9 cellular contexts compared by ENCODE assay signal in the genomic region with DNA sequence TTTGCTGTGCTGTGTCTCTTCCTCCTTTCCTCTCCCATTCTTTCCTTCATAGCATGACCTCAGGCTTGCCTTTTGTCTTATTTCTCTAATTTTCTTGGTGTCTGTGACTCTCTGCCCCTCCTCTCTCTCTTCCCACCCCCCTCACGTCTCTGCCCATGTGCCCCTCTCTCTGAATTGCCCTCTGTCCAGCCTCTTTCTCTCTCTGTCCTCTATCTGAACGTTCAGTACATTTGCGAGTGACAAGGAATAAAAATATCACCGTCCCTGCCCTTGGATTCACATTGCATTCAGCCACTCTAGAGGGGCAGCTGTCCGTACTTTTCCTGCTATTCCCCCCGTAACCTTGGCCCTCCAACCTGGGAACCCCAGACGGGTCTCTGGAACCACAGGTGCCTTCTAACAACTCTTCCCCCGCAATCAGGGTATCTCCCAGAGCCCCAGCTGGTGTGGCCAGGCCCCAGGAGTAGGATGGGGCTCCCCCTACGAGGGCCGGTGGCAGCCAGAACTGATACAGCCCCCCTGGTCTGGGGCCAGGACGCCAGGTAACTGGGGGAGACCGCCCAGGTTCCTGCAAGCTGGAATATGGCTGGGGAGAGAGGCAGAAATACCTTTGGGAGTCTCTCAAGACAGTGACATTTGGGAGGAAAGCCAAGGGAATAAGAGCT. TPM values are rescaled to one million over a fixed set of nuclear protein-coding genes. Genes with fewer than 3 reads are reported as not detected.
DNase-seq lines count a peak whose midpoint lies in the region; ATAC-seq and TF ChIP-seq lines count a peak whose summit lies in the region.
"Had no signal": no experiment of that assay in that cellular context is flagged by ENCODE, and none has a peak within 500 bp of the region (broad histone marks: within the 10 kb centered on the region; RNA-seq: fewer than 3 reads in every experiment).

No MANE protein-coding gene starts in this region.

- DNase-seq in HFFc6 (no peak), NCI-H187 (lab: John Stamatoyannopoulos, UW) (no peak), COLO668 (lab: John Stamatoyannopoulos, UW; ENCODE audit: unreplicated experiment) (no peak)
- DNase-seq in activated naive CD8-positive, alpha-beta T cell treated with anti-CD3 and anti-CD28 coated beads, Interleukin-2, amount 10 ng/mL, durations not matched to agents 7 days and 5 days, result no peak
- DNase-seq: foreskin melanocyte, OCI-M1 had no signal

- H3K36me3 Mint-ChIP-seq in HFFc6 (ENCODE audit: low read depth), result peaks cover 23% of the 10 kb centered on the region
- H3K36me3 Mint-ChIP-seq in activated naive CD8-positive, alpha-beta T cell treated with anti-CD3 and anti-CD28 coated beads, Interleukin-2, amount 10 ng/mL, durations not matched to agents 7 days and 5 days, result peaks cover 19% of the 10 kb centered on the region
- H3K36me3 Mint-ChIP-seq in stimulated activated memory B cell treated with anti-CD40 and anti-IgM and Interleukin-4, amounts not matched to agents 10 μg/mL and 1 μg/mL and 100 μg/mL, for 72 hours, result peaks cover 44% of the 10 kb centered on the region

- H3K9me3 ChIP-seq in iPS-18c (ENCODE audit: control insufficient read depth, insufficient read depth, low read length), result no peaks in the 10 kb centered on the region

- no peak for ATAC-seq in activated naive CD8-positive, alpha-beta T cell treated with anti-CD3 and anti-CD28 coated beads, Interleukin-2, amount 10 ng/mL, durations not matched to agents 7 days and 5 days (ENCODE audit: low read depth)
- no peak for ATAC-seq in stimulated activated memory B cell treated with anti-CD40 and anti-IgM and Interleukin-4, amounts not matched to agents 10 μg/mL and 1 μg/mL and 100 μg/mL, for 72 hours
- ATAC-seq in HG02678 (IDR thresholded peaks at IDR 0.05; ENCODE audit: unreplicated experiment), result no peak

- peak overlapping the region; percentile 77 for H3K4me3 ChIP-seq in iPS-18c (ENCODE audit: insufficient read depth, low read depth, low read length)

- H3K27ac Mint-ChIP-seq in HFFc6, result peak overlapping the region; percentile 26; the same call in 1 of the 2 replicates
- H3K27ac Mint-ChIP-seq in activated naive CD8-positive, alpha-beta T cell treated with anti-CD3 and anti-CD28 coated beads, Interleukin-2, amount 10 ng/mL, durations not matched to agents 7 days and 5 days, result peak overlapping the region; percentile 67
- H3K27ac Mint-ChIP-seq in stimulated activated memory B cell treated with anti-CD40 and anti-IgM and Interleukin-4, amounts not matched to agents 10 μg/mL and 1 μg/mL and 100 μg/mL, for 72 hours, result peak overlapping the region; percentile 85

- peak overlapping the region; percentile 88 for H3K4me3 Mint-ChIP-seq in HFFc6
- H3K4me3 Mint-ChIP-seq in activated naive CD8-positive, alpha-beta T cell treated with anti-CD3 and anti-CD28 coated beads, Interleukin-2, amount 10 ng/mL, durations not matched to agents 7 days and 5 days, result peak overlapping the region; percentile 89
- H3K4me3 Mint-ChIP-seq in stimulated activated memory B cell treated with anti-CD40 and anti-IgM and Interleukin-4, amounts not matched to agents 10 μg/mL and 1 μg/mL and 100 μg/mL, for 72 hours, result peak overlapping the region; percentile 97

- POLR2A ChIA-PET in activated naive CD8-positive, alpha-beta T cell treated with anti-CD3 and anti-CD28 coated beads, Interleukin-2, amount 10 ng/mL, durations not matched to agents 7 days and 5 days (lab: Charles Lee), result no interaction called here

- TF ChIP-seq CTCF in HFFc6 (IDR thresholded peaks at IDR 0.05), result no peak

- no peaks in the 10 kb centered on the region for H3K27me3 Mint-ChIP-seq in HFFc6 (ENCODE audit: insufficient read depth)
- H3K27me3 Mint-ChIP-seq in activated naive CD8-positive, alpha-beta T cell treated with anti-CD3 and anti-CD28 coated beads, Interleukin-2, amount 10 ng/mL, durations not matched to agents 7 days and 5 days, result no peaks in the 10 kb centered on the region
- peaks cover 10% of the 10 kb centered on the region for H3K27me3 Mint-ChIP-seq in stimulated activated memory B cell treated with anti-CD40 and anti-IgM and Interleukin-4, amounts not matched to agents 10 μg/mL and 1 μg/mL and 100 μg/mL, for 72 hours

- H3K4me1 Mint-ChIP-seq in HFFc6 (ENCODE audit: low read depth), result peaks cover 23% of the 10 kb centered on the region
- H3K4me1 Mint-ChIP-seq in activated naive CD8-positive, alpha-beta T cell treated with anti-CD3 and anti-CD28 coated beads, Interleukin-2, amount 10 ng/mL, durations not matched to agents 7 days and 5 days, result peaks cover 14% of the 10 kb centered on the region
- H3K4me1 Mint-ChIP-seq in stimulated activated memory B cell treated with anti-CD40 and anti-IgM and Interleukin-4, amounts not matched to agents 10 μg/mL and 1 μg/mL and 100 μg/mL, for 72 hours, result peaks cover 34% of the 10 kb centered on the region

- H3K9me3 Mint-ChIP-seq in HFFc6, result no peaks in the 10 kb centered on the region
- H3K9me3 Mint-ChIP-seq in activated naive CD8-positive, alpha-beta T cell treated with anti-CD3 and anti-CD28 coated beads, Interleukin-2, amount 10 ng/mL, durations not matched to agents 7 days and 5 days, result no peaks in the 10 kb centered on the region
- H3K9me3 Mint-ChIP-seq in stimulated activated memory B cell treated with anti-CD40 and anti-IgM and Interleukin-4, amounts not matched to agents 10 μg/mL and 1 μg/mL and 100 μg/mL, for 72 hours, result no peaks in the 10 kb centered on the region

RNA-seq across cellular contexts. Expression of a gene that starts 1.8 kb away (rescaled TPM):
- total RNA-seq in HFFc6 (2021; fragmentation: NEBNext Ultra II Directional; extraction: Animal tissue kit (Norgen Biotek cat#: 25700)), result 100 to 1,000 TPM; 174 to 200 (median 178) TPM
- total RNA-seq in activated naive CD8-positive, alpha-beta T cell treated with anti-CD3 and anti-CD28 coated beads, Interleukin-2, amount 10 ng/mL, durations not matched to agents 7 days and 5 days, result 10 to 100 TPM; 35.5 to 37.3 TPM

RNA-seq across cellular contexts. Expression of a gene that starts 2.2 kb away (rescaled TPM):
- 1 to 10 TPM in 4 of 6 experiments, under 1 TPM in 2; 0.66 to 1.5 (median 1.0) TPM for total RNA-seq in HFFc6 (2021; fragmentation: NEBNext Ultra II Directional; extraction: Animal tissue kit (Norgen Biotek cat#: 25700))
- under 1 TPM; 0.42 to 0.54 TPM for total RNA-seq in activated naive CD8-positive, alpha-beta T cell treated with anti-CD3 and anti-CD28 coated beads, Interleukin-2, amount 10 ng/mL, durations not matched to agents 7 days and 5 days

RNA-seq across cellular contexts. Expression of a gene that starts 12.1 kb away (rescaled TPM):
- total RNA-seq in HFFc6 (2021; fragmentation: NEBNext Ultra II Directional; extraction: Animal tissue kit (Norgen Biotek cat#: 25700)), result 10 to 100 TPM; 48.9 to 60.8 (median 54.1) TPM
- total RNA-seq in activated naive CD8-positive, alpha-beta T cell treated with anti-CD3 and anti-CD28 coated beads, Interleukin-2, amount 10 ng/mL, durations not matched to agents 7 days and 5 days, result 10 to 100 TPM; 62.0 to 67.7 TPM

RNA-seq across cellular contexts. Expression of a gene that starts 31.9 kb away (rescaled TPM):
- total RNA-seq in HFFc6 (2021; fragmentation: NEBNext Ultra II Directional; extraction: Animal tissue kit (Norgen Biotek cat#: 25700)), result 10 to 100 TPM; 59.4 to 76.9 (median 65.6) TPM
- 10 to 100 TPM; 47.1 to 51.9 TPM for total RNA-seq in activated naive CD8-positive, alpha-beta T cell treated with anti-CD3 and anti-CD28 coated beads, Interleukin-2, amount 10 ng/mL, durations not matched to agents 7 days and 5 days

RNA-seq across cellular contexts. Expression of a gene that starts 35.7 kb away (rescaled TPM):
- total RNA-seq in HFFc6 (2021; fragmentation: NEBNext Ultra II Directional; extraction: Animal tissue kit (Norgen Biotek cat#: 25700)), result under 1 TPM in 1 of 6 experiments, not detected in 5; 0.12 TPM
- 1 to 10 TPM in 1 of 2 experiments, under 1 TPM in 1; 0.85 to 1.4 TPM for total RNA-seq in activated naive CD8-positive, alpha-beta T cell treated with anti-CD3 and anti-CD28 coated beads, Interleukin-2, amount 10 ng/mL, durations not matched to agents 7 days and 5 days

Comparison
In these comparisons a context has a peak if more than half of its experiments do, and no peak if none do; other contexts are left out.
1. H3K27ac Mint-ChIP-seq: peak in every context shown above with its lines; median percentile 85 in stimulated activated memory B cell treated with anti-CD40 and anti-IgM and Interleukin-4, amounts not matched to agents 10 μg/mL and 1 μg/mL and 100 μg/mL, for 72 hours; 67 in activated naive CD8-positive, alpha-beta T cell treated with anti-CD3 and anti-CD28 coated beads, Interleukin-2, amount 10 ng/mL, durations not matched to agents 7 days and 5 days; 26 in HFFc6.
2. RNA of a gene that starts 1.8 kb away (total RNA-seq): 174 to 200 TPM in HFFc6; 35.5 to 37.3 TPM in activated naive CD8-positive, alpha-beta T cell treated with anti-CD3 and anti-CD28 coated beads, Interleukin-2, amount 10 ng/mL, durations not matched to agents 7 days and 5 days; every median in the first group is over 4 times any median in the second.
3. Peak in every context shown above with its lines, with median percentiles within 50 percentile points of each other: H3K4me3 Mint-ChIP-seq.